ENCODE assay signal across 8 cellular contexts in genomic region chr19:55385749-55386514, GRCh38. TPM values are rescaled to one million over a fixed set of nuclear protein-coding genes. Genes with fewer than 3 reads are reported as not detected.
DNase-seq lines count a peak whose midpoint lies in the region; ATAC-seq and TF ChIP-seq lines count a peak whose summit lies in the region.

Gene RPL28, plus strand, starts transcription at chr19:55385932. Its CDS starts 426 bp downstream, at chr19:55386358.

- in situ Hi-C loops in GM18951 (cut with MboI; ENCODE audit: low sequenced_read_pairs, unreplicated experiment), result no loop called here

- peaks cover 51% of the 10 kb centered on the region for H3K4me1 Mint-ChIP-seq in activated CD4-positive, alpha-beta T cell treated with anti-CD3 and anti-CD28 coated beads for 36 hours

- ATAC-seq in HG03196 (IDR thresholded peaks at IDR 0.05; ENCODE audit: unreplicated experiment), result peak; percentile 64
- peak; percentile 85 for ATAC-seq in activated CD4-positive, alpha-beta T cell treated with anti-CD3 and anti-CD28 coated beads for 36 hours

- H3K4me3 ChIP-seq in AG09309 (ENCODE audit: control insufficient read depth, low read depth, low read length) (peak within 1 kb of the TSS; percentile 85), choroid plexus epithelial cell (ENCODE audit: low read depth, low read length) (peak within 1 kb of the TSS; percentile 77)

- H3K27ac Mint-ChIP-seq in activated CD4-positive, alpha-beta T cell treated with anti-CD3 and anti-CD28 coated beads for 36 hours, result peak within 1 kb of the TSS; percentile 98

- no peak for TF ChIP-seq CTCF in AG09309 (IDR thresholded peaks at IDR 0.05; ENCODE audit: control insufficient read depth, insufficient read depth, low read depth, low read length, missing control alignments)
- TF ChIP-seq CTCF in choroid plexus epithelial cell (conservative IDR thresholded peaks at IDR 0.05; ENCODE audit: low read depth, low read length), result no peak

- no peaks in the 10 kb centered on the region for H3K27me3 Mint-ChIP-seq in activated CD4-positive, alpha-beta T cell treated with anti-CD3 and anti-CD28 coated beads for 36 hours

- DNase-seq in AG09309 (ENCODE audit: low read depth) (peak; percentile 86), NCI-H510A treated with DMSO at 0.1 percent for 48 hours (lab: John Stamatoyannopoulos, UW) (peak; percentile 98), choroid plexus epithelial cell (ENCODE audit: low read depth) (peak; percentile 99), kidney glomerular epithelial cell (lab: John Stamatoyannopoulos, UW) (peak; percentile 98)
- DNase-seq in activated CD4-positive, alpha-beta T cell treated with anti-CD3 and anti-CD28 coated beads for 36 hours, result peak; percentile 98
- DNase-seq in stimulated activated CD4-positive, alpha-beta T cell treated with anti-CD3 and anti-CD28 coated beads, Interleukin-1b, Interleukin-23, amount 100 ng/mL, for 24 hours (ENCODE audit: low read depth in 4 of 4, low spot score in 1 of 4), result peak; percentile 94 to 97 (median 95)

- no peaks in the 10 kb centered on the region for H3K9me3 Mint-ChIP-seq in activated CD4-positive, alpha-beta T cell treated with anti-CD3 and anti-CD28 coated beads for 36 hours (ENCODE audit: low read depth)

- TF ChIP-seq POLR2A in GM18951 (IDR thresholded peaks at IDR 0.05; ENCODE audit: extremely low read depth, insufficient read depth, insufficient read length), result peak; percentile 100

- H3K36me3 Mint-ChIP-seq in activated CD4-positive, alpha-beta T cell treated with anti-CD3 and anti-CD28 coated beads for 36 hours (ENCODE audit: low read depth), result peaks cover 61% of the 10 kb centered on the region

- POLR2A ChIA-PET in activated CD4-positive, alpha-beta T cell treated with anti-CD3 and anti-CD28 coated beads for 36 hours (lab: Charles Lee), result interaction anchor here (0.6 to 0.7 kb wide), 2 partner anchors 150 to 214 kb away, joined by 3 read pairs; partner anchors contain the start of gene ZNF524

- H3K4me3 Mint-ChIP-seq in activated CD4-positive, alpha-beta T cell treated with anti-CD3 and anti-CD28 coated beads for 36 hours, result peak within 1 kb of the TSS; percentile 89

- CTCF ChIA-PET in activated CD4-positive, alpha-beta T cell treated with anti-CD3 and anti-CD28 coated beads for 36 hours (lab: Charles Lee), result interaction anchor here (1.1 kb wide), 1 partner anchor 131 kb away, joined by 3 read pairs; no protein-coding TSS in a partner anchor

- intact Hi-C loops in activated CD4-positive, alpha-beta T cell treated with anti-CD3 and anti-CD28 coated beads for 36 hours (cut with DNase I, micrococcal nuclease), result loop anchor here (1.0 to 10.0 kb wide), 18 partner anchors 22 to 1195 kb away; partner anchors contain the start of genes KMT5C (in 2 of the 2), EPN1 (in 1 of the 2), FIZ1 (in 1 of the 2) and HSPBP1 (in 1 of the 2)

RNA-seq across cellular contexts. Expression of gene RPL28, which starts in this region (rescaled TPM):
- total RNA-seq in activated CD4-positive, alpha-beta T cell treated with anti-CD3 and anti-CD28 coated beads for 36 hours, result 1,000 to 10,000 TPM; 2,751 to 4,078 TPM

Comparison
In these comparisons a context has a peak if more than half of its experiments do, and no peak if none do; other contexts are left out.
1. Peak in every context shown above with its lines: DNase-seq, ATAC-seq and H3K4me3 ChIP-seq.